Comparison of ENCODE assay signal across 1 cellular context in the genomic region with DNA sequence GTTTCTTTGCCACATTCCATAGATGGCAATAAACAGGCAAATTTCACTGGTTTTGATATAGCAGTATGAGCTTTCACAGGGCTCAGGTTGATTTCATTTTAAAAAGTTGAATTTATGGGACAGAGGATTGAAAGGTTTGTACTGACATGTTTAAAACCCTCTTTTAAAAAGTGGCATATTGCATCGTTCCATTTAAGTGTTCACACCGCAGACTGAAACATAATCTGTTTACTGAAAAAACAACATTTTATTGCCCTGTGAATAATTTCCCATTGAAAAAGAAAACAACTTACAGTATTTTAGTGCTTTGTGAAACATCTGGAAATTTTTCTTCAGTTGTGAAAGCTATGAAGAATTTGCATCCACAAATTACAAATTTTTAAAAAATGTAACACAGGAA.
A peak's percentile ranks its signal among the peaks of the same experiment; 100 is the strongest.
TF ChIP-seq lines count a peak whose summit lies in the region.

No MANE protein-coding gene starts in this region.

TF ChIP-seq in HEK293, 187 proteins besides CTCF, POLR2A, EP300 and RAD21 (continued from another document and continues in another):
- TF ChIP-seq, protein P1, sequence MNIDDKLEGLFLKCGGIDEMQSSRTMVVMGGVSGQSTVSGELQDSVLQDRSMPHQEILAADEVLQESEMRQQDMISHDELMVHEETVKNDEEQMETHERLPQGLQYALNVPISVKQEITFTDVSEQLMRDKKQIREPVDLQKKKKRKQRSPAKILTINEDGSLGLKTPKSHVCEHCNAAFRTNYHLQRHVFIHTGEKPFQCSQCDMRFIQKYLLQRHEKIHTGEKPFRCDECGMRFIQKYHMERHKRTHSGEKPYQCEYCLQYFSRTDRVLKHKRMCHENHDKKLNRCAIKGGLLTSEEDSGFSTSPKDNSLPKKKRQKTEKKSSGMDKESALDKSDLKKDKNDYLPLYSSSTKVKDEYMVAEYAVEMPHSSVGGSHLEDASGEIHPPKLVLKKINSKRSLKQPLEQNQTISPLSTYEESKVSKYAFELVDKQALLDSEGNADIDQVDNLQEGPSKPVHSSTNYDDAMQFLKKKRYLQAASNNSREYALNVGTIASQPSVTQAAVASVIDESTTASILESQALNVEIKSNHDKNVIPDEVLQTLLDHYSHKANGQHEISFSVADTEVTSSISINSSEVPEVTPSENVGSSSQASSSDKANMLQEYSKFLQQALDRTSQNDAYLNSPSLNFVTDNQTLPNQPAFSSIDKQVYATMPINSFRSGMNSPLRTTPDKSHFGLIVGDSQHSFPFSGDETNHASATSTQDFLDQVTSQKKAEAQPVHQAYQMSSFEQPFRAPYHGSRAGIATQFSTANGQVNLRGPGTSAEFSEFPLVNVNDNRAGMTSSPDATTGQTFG (tag by site-specific recombination; IDR thresholded peaks at IDR 0.05; ENCODE audit: borderline replicate concordance), result no peak
- peak; percentile 16; the same call in 1 of the 2 replicates for TF ChIP-seq ZXDB (tag by site-specific recombination; IDR thresholded peaks at IDR 0.05)
- TF ChIP-seq ZNF404 (tag by site-specific recombination; IDR thresholded peaks at IDR 0.05), result no peak
- TF ChIP-seq ZNF354C (tag by site-specific recombination; IDR thresholded peaks at IDR 0.05; ENCODE audit: borderline replicate concordance, low read depth), result no peak
- TF ChIP-seq ZNF221 (tag by site-specific recombination; IDR thresholded peaks at IDR 0.05; ENCODE audit: borderline replicate concordance), result no peak
- no peak for TF ChIP-seq ZNF140 (tag by site-specific recombination; IDR thresholded peaks at IDR 0.05)
- TF ChIP-seq, protein P2, sequence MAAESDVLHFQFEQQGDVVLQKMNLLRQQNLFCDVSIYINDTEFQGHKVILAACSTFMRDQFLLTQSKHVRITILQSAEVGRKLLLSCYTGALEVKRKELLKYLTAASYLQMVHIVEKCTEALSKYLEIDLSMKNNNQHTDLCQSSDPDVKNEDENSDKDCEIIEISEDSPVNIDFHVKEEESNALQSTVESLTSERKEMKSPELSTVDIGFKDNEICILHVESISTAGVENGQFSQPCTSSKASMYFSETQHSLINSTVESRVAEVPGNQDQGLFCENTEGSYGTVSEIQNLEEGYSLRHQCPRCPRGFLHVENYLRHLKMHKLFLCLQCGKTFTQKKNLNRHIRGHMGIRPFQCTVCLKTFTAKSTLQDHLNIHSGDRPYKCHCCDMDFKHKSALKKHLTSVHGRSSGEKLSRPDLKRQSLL (tag by site-specific recombination; IDR thresholded peaks at IDR 0.05), result no peak
- no peak for TF ChIP-seq ZNF449 (tag by site-specific recombination; IDR thresholded peaks at IDR 0.05)
- TF ChIP-seq ZNF311 (tag by site-specific recombination; IDR thresholded peaks at IDR 0.05; ENCODE audit: borderline replicate concordance), result no peak
- no peak for TF ChIP-seq SP7 (tag by site-specific recombination; IDR thresholded peaks at IDR 0.05)
- no peak for TF ChIP-seq ZNF211 (tag by site-specific recombination; IDR thresholded peaks at IDR 0.05; ENCODE audit: low read depth)
- TF ChIP-seq, protein P3, sequence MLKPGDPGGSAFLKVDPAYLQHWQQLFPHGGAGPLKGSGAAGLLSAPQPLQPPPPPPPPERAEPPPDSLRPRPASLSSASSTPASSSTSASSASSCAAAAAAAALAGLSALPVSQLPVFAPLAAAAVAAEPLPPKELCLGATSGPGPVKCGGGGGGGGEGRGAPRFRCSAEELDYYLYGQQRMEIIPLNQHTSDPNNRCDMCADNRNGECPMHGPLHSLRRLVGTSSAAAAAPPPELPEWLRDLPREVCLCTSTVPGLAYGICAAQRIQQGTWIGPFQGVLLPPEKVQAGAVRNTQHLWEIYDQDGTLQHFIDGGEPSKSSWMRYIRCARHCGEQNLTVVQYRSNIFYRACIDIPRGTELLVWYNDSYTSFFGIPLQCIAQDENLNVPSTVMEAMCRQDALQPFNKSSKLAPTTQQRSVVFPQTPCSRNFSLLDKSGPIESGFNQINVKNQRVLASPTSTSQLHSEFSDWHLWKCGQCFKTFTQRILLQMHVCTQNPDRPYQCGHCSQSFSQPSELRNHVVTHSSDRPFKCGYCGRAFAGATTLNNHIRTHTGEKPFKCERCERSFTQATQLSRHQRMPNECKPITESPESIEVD (tag by site-specific recombination; IDR thresholded peaks at IDR 0.05), result peak; percentile 88
- TF ChIP-seq ZNF114 (tag by site-specific recombination; IDR thresholded peaks at IDR 0.05), result no peak
- TF ChIP-seq MZF1 (tag by site-specific recombination; IDR thresholded peaks at IDR 0.05; ENCODE audit: borderline replicate concordance), result no peak
- no peak for TF ChIP-seq ZNF324 (tag by site-specific recombination; IDR thresholded peaks at IDR 0.05)
- no peak for TF ChIP-seq ZNF248 (tag by site-specific recombination; IDR thresholded peaks at IDR 0.05)
- peak; percentile 64; the same call in 1 of the 2 replicates for TF ChIP-seq WT1 (tag by site-specific recombination; IDR thresholded peaks at IDR 0.05)
- no peak for TF ChIP-seq ZNF202 (tag by site-specific recombination; IDR thresholded peaks at IDR 0.05; ENCODE audit: borderline replicate concordance)
- TF ChIP-seq OVOL3 (tag by site-specific recombination; IDR thresholded peaks at IDR 0.05), result 0 out of 2 replicates have a peak, but pooled peaks have one; percentile 32
- no peak for TF ChIP-seq ZNF776 (tag by site-specific recombination; IDR thresholded peaks at IDR 0.05; ENCODE audit: borderline replicate concordance)
- TF ChIP-seq, protein P4, sequence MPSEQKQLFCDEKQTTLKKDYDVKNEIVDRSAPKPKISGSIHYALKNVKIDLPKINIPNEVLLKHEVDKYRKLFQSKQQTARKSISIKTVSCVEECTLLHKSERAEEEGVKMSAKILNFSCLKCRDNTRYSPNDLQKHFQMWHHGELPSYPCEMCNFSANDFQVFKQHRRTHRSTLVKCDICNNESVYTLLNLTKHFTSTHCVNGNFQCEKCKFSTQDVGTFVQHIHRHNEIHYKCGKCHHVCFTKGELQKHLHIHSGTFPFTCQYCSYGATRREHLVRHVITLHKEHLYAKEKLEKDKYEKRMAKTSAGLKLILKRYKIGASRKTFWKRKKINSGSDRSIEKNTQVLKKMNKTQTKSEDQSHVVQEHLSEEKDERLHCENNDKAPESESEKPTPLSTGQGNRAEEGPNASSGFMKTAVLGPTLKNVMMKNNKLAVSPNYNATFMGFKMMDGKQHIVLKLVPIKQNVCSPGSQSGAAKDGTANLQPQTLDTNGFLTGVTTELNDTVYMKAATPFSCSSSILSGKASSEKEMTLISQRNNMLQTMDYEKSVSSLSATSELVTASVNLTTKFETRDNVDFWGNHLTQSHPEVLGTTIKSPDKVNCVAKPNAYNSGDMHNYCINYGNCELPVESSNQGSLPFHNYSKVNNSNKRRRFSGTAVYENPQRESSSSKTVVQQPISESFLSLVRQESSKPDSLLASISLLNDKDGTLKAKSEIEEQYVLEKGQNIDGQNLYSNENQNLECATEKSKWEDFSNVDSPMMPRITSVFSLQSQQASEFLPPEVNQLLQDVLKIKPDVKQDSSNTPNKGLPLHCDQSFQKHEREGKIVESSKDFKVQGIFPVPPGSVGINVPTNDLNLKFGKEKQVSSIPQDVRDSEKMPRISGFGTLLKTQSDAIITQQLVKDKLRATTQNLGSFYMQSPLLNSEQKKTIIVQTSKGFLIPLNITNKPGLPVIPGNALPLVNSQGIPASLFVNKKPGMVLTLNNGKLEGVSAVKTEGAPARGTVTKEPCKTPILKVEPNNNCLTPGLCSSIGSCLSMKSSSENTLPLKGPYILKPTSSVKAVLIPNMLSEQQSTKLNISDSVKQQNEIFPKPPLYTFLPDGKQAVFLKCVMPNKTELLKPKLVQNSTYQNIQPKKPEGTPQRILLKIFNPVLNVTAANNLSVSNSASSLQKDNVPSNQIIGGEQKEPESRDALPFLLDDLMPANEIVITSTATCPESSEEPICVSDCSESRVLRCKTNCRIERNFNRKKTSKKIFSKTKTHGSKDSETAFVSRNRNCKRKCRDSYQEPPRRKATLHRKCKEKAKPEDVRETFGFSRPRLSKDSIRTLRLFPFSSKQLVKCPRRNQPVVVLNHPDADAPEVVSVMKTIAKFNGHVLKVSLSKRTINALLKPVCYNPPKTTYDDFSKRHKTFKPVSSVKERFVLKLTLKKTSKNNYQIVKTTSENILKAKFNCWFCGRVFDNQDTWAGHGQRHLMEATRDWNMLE (tag by site-specific recombination; conservative IDR thresholded peaks at IDR 0.05; ENCODE audit: low read depth), result no peak
- TF ChIP-seq, protein P5, sequence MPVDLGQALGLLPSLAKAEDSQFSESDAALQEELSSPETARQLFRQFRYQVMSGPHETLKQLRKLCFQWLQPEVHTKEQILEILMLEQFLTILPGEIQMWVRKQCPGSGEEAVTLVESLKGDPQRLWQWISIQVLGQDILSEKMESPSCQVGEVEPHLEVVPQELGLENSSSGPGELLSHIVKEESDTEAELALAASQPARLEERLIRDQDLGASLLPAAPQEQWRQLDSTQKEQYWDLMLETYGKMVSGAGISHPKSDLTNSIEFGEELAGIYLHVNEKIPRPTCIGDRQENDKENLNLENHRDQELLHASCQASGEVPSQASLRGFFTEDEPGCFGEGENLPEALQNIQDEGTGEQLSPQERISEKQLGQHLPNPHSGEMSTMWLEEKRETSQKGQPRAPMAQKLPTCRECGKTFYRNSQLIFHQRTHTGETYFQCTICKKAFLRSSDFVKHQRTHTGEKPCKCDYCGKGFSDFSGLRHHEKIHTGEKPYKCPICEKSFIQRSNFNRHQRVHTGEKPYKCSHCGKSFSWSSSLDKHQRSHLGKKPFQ (tag by site-specific recombination; IDR thresholded peaks at IDR 0.05), result peak; percentile 93
- no peak for TF ChIP-seq ZNF292 (tag by site-specific recombination; IDR thresholded peaks at IDR 0.05; ENCODE audit: borderline replicate concordance, low read depth)
- TF ChIP-seq ZFP37 (tag by site-specific recombination; IDR thresholded peaks at IDR 0.05), result no peak
- TF ChIP-seq ZNF621 (tag by site-specific recombination; IDR thresholded peaks at IDR 0.05), result no peak
- no peak for TF ChIP-seq GFI1B (tag by site-specific recombination; IDR thresholded peaks at IDR 0.05)
- TF ChIP-seq, protein P6, sequence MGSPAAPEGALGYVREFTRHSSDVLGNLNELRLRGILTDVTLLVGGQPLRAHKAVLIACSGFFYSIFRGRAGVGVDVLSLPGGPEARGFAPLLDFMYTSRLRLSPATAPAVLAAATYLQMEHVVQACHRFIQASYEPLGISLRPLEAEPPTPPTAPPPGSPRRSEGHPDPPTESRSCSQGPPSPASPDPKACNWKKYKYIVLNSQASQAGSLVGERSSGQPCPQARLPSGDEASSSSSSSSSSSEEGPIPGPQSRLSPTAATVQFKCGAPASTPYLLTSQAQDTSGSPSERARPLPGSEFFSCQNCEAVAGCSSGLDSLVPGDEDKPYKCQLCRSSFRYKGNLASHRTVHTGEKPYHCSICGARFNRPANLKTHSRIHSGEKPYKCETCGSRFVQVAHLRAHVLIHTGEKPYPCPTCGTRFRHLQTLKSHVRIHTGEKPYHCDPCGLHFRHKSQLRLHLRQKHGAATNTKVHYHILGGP (tag by site-specific recombination; IDR thresholded peaks at IDR 0.05), result peak; percentile 43; the same call in 1 of the 2 replicates
- TF ChIP-seq, protein P7, sequence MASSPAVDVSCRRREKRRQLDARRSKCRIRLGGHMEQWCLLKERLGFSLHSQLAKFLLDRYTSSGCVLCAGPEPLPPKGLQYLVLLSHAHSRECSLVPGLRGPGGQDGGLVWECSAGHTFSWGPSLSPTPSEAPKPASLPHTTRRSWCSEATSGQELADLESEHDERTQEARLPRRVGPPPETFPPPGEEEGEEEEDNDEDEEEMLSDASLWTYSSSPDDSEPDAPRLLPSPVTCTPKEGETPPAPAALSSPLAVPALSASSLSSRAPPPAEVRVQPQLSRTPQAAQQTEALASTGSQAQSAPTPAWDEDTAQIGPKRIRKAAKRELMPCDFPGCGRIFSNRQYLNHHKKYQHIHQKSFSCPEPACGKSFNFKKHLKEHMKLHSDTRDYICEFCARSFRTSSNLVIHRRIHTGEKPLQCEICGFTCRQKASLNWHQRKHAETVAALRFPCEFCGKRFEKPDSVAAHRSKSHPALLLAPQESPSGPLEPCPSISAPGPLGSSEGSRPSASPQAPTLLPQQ (tag by site-specific recombination; IDR thresholded peaks at IDR 0.05), result no peak
- no peak for TF ChIP-seq ZNF571 (tag by site-specific recombination; IDR thresholded peaks at IDR 0.05)
- TF ChIP-seq ZFHX2 (tag by site-specific recombination; conservative IDR thresholded peaks at IDR 0.05), result no peak
- no peak for TF ChIP-seq ZBTB7A (tag by site-specific recombination; IDR thresholded peaks at IDR 0.05; ENCODE audit: low read depth)
- no peak for TF ChIP-seq ZSCAN5A (tag by site-specific recombination; IDR thresholded peaks at IDR 0.05)
- no peak for TF ChIP-seq ZNF585B (tag by site-specific recombination; IDR thresholded peaks at IDR 0.05)
- no peak for TF ChIP-seq ZNF544 (tag by site-specific recombination; IDR thresholded peaks at IDR 0.05)
- TF ChIP-seq ZNF843 (tag by site-specific recombination; IDR thresholded peaks at IDR 0.05), result peak; percentile 63; the same call in 1 of the 2 replicates
- TF ChIP-seq, protein P8, sequence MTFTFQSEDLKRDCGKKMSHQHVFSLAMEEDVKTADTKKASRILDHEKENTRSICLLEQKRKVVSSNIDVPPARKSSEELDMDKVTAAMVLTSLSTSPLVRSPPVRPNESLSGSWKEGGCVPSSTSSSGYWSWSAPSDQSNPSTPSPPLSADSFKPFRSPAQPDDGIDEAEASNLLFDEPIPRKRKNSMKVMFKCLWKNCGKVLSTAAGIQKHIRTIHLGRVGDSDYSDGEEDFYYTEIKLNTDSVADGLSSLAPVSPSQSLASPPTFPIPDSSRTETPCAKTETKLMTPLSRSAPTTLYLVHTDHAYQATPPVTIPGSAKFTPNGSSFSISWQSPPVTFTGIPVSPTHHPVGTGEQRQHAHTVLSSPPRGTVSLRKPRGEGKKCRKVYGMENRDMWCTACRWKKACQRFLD (tag by site-specific recombination; IDR thresholded peaks at IDR 0.05), result no peak
- no peak for TF ChIP-seq SP2 (tag by site-specific recombination; IDR thresholded peaks at IDR 0.05)
- no peak for TF ChIP-seq ZNF146 (tag by site-specific recombination; IDR thresholded peaks at IDR 0.05)
